Comparison of ENCODE assay signal across 17 cellular contexts in genomic region chr12:120939523-120939922, GRCh38. TPM values are rescaled to one million over a fixed set of nuclear protein-coding genes. Genes with fewer than 3 reads are reported as not detected.
DNase-seq lines count a peak whose midpoint lies in the region; ATAC-seq and TF ChIP-seq lines count a peak whose summit lies in the region.
"Had no signal": no experiment of that assay in that cellular context is flagged by ENCODE, and none has a peak within 500 bp of the region (broad histone marks: within the 10 kb centered on the region; RNA-seq: fewer than 3 reads in every experiment).

No MANE protein-coding gene starts in this region.

- H3K4me1 ChIP-seq in left ventricle myocardium inferior, result no peaks in the 10 kb centered on the region
- H3K4me1 ChIP-seq: thyroid gland had no signal

- peaks cover under 1% of the 10 kb centered on the region for H3K4me1 Mint-ChIP-seq in progenitor cell of endocrine pancreas (ENCODE audit: low read depth)

- H3K4me3 Mint-ChIP-seq in progenitor cell of endocrine pancreas (ENCODE audit: low read depth), result no peak overlapping the region
- H3K4me3 Mint-ChIP-seq: activated CD8-positive, alpha-beta T cell treated with anti-CD3 and anti-CD28 coated beads, Interleukin-2, amount 10 ng/mL, durations not matched to agents 7 days and 5 days had no signal

- TF ChIP-seq CTCF in left ventricle myocardium inferior (IDR thresholded peaks at IDR 0.05; ENCODE audit: borderline replicate concordance), result no peak
- TF ChIP-seq CTCF in progenitor cell of endocrine pancreas (IDR thresholded peaks at IDR 0.05; ENCODE audit: unreplicated experiment), result no peak

- peaks cover 24% of the 10 kb centered on the region for H3K27me3 Mint-ChIP-seq in progenitor cell of endocrine pancreas

- H3K9me3 ChIP-seq in left ventricle myocardium inferior (replicated peaks), result no peaks in the 10 kb centered on the region
- H3K9me3 ChIP-seq: thyroid gland had no signal

- H3K9me3 Mint-ChIP-seq in progenitor cell of endocrine pancreas (ENCODE audit: low read depth), result no peaks in the 10 kb centered on the region

- H3K27ac Mint-ChIP-seq in progenitor cell of endocrine pancreas, result no peak overlapping the region
- H3K27ac Mint-ChIP-seq: activated CD8-positive, alpha-beta T cell treated with anti-CD3 and anti-CD28 coated beads, Interleukin-2, amount 10 ng/mL, durations not matched to agents 7 days and 5 days had no signal

- ATAC-seq in activated CD4-positive, CD25-positive, alpha-beta regulatory T cell treated with anti-CD3 and anti-CD28 coated beads, Interleukin-2, amount 50 U/mL, for 24 hours, result no peak
- no peak for ATAC-seq in HG02852 (IDR thresholded peaks at IDR 0.05; ENCODE audit: unreplicated experiment)
- ATAC-seq: activated CD8-positive, alpha-beta T cell treated with anti-CD3 and anti-CD28 coated beads, Interleukin-2, amount 10 ng/mL, durations not matched to agents 7 days and 5 days had no signal

- no peak overlapping the region for H3K4me3 ChIP-seq in left ventricle myocardium inferior
- H3K4me3 ChIP-seq: thyroid gland had no signal

- no peaks in the 10 kb centered on the region for H3K36me3 ChIP-seq in left ventricle myocardium inferior
- H3K36me3 ChIP-seq: thyroid gland had no signal

- DNase-seq in GF-D8 (lab: John Stamatoyannopoulos, UW) (peak; percentile 54), SIG-M5 treated with dmso at 0.1 percent for 504 hours (lab: John Stamatoyannopoulos, UW; ENCODE audit: unreplicated experiment) (peak; percentile 83), left ventricle myocardium inferior (peak; percentile 29), posterior vena cava (ENCODE audit: low spot score) (peak; percentile 85), T-helper 1 cell (no peak), progenitor cell of endocrine pancreas (ENCODE audit: low spot score, unreplicated experiment) (no peak)
- DNase-seq: activated CD8-positive, alpha-beta T cell treated with anti-CD3 and anti-CD28 coated beads, Interleukin-2, amount 10 ng/mL, durations not matched to agents 7 days and 5 days; amniotic stem cell; foreskin fibroblast; NCI-H748 treated with DMSO at 0.1 percent for 48 hours; SHP77 treated with DMSO at 0.1 percent for 48 hours; thyroid gland had no signal

- H3K36me3 Mint-ChIP-seq in progenitor cell of endocrine pancreas (ENCODE audit: insufficient read depth), result no peaks in the 10 kb centered on the region

- no peak overlapping the region for H3K27ac ChIP-seq in left ventricle myocardium inferior (replicated peaks)
- H3K27ac ChIP-seq: thyroid gland had no signal

- H3K27me3 ChIP-seq in left ventricle myocardium inferior (ENCODE audit: low read depth), result peaks cover 22% of the 10 kb centered on the region
- H3K27me3 ChIP-seq: thyroid gland had no signal

- intact Hi-C loops in left ventricle myocardium inferior (cut with micrococcal nuclease), result no loop called here
- intact Hi-C loops in posterior vena cava (cut with DNase I), result no loop called here

RNA-seq across cellular contexts. Expression of gene SPPL3, which starts 35.4 kb away (rescaled TPM):
- total RNA-seq in left ventricle myocardium inferior (26.8 TPM), posterior vena cava (10 to 100 TPM; 31.6 TPM), progenitor cell of endocrine pancreas (69.1 and 70.2 TPM in 2 replicates)

RNA-seq across cellular contexts. Expression of gene HNF1A, which starts 38.8 kb away (rescaled TPM):
- total RNA-seq in left ventricle myocardium inferior (not detected), posterior vena cava (not detected), progenitor cell of endocrine pancreas (13.7 and 15.1 TPM in 2 replicates)
- total RNA-seq: activated CD8-positive, alpha-beta T cell treated with anti-CD3 and anti-CD28 coated beads, Interleukin-2, amount 10 ng/mL, durations not matched to agents 7 days and 5 days; chondrocyte; M059J; osteoblast; thyroid gland had no signal

Comparison
In these comparisons a context has a peak if more than half of its experiments do, and no peak if none do; other contexts are left out.
1. DNase-seq: peak in GF-D8 (single experiment), SIG-M5 treated with dmso at 0.1 percent for 504 hours (single experiment), left ventricle myocardium inferior (single experiment) and posterior vena cava (single experiment); none in T-helper 1 cell (0 of 5) and progenitor cell of endocrine pancreas (single experiment).
2. RNA of gene HNF1A, which starts 38.8 kb away (total RNA-seq): 13.7 to 15.1 TPM in progenitor cell of endocrine pancreas; not detected in posterior vena cava and not detected in left ventricle myocardium inferior (single experiment); every median in the first group is over 10 times any median in the second.